In genomic region chr11:9313648-9314290, GRCh38 we compare ENCODE assay signal across 8 cellular contexts. TPM values are rescaled to one million over a fixed set of nuclear protein-coding genes. Genes with fewer than 3 reads are reported as not detected.
DNase-seq lines count a peak whose midpoint lies in the region; ATAC-seq and TF ChIP-seq lines count a peak whose summit lies in the region.

No MANE protein-coding gene starts in this region.

- H3K4me3 ChIP-seq in SK-N-MC (peak overlapping the region; percentile 100), lung (peak overlapping the region; percentile 82), subcutaneous abdominal adipose tissue (ENCODE audit: low read depth in 1 of 5, low read length in 5 of 5) (peak overlapping the region; percentile 95 to 99 (median 97))

- peak; percentile 72 for DNase-seq in activated effector memory CD4-positive, alpha-beta T cell treated with anti-CD3 and anti-CD28 coated beads, Interleukin-2, amount 50 U/mL, for 16 hours
- no peak for DNase-seq in activated effector memory CD4-positive, alpha-beta T cell treated with Interleukin-2 at 50 U/mL for 16 hours
- no peak for DNase-seq in SK-N-MC (ENCODE audit: low read depth, low spot score)
- DNase-seq in lung (ENCODE audit: low spot score): no peak
- DNase-seq in NOMO-1 treated with DMSO at 0.1 percent for 48 hours (lab: John Stamatoyannopoulos, UW; ENCODE audit: unreplicated experiment): no peak

- intact Hi-C loops in dendritic cell treated with granulocyte-macrophage colony-stimulating factor and Interleukin-4, amounts not matched to agents 40 ng/mL and 50 ng/mL, for 4 days (cut with micrococcal nuclease): loop anchor here (1.0 to 10.0 kb wide), 5 partner anchors 40 to 151 kb away; partner anchors contain the start of genes DENND5A, IPO7 and ZNF143

- no peak for TF ChIP-seq CTCF in lung (IDR thresholded peaks at IDR 0.05; ENCODE audit: control extremely low read depth, extremely low read depth)

- H3K4me3 Mint-ChIP-seq in dendritic cell treated with granulocyte-macrophage colony-stimulating factor and Interleukin-4, amounts not matched to agents 40 ng/mL and 50 ng/mL, for 4 days: peak overlapping the region; percentile 97

- H3K9me3 ChIP-seq in SK-N-MC (ENCODE audit: low read depth, low read length) (no peaks in the 10 kb centered on the region), lung (ENCODE audit: control insufficient read depth in 2 of 2, insufficient read depth in 1 of 2, low read length in 1 of 2) (no peaks in the 10 kb centered on the region), subcutaneous abdominal adipose tissue (ENCODE audit: control insufficient read depth in 5 of 5, low read length in 5 of 5) (no peaks in the 10 kb centered on the region)

- H3K36me3 Mint-ChIP-seq in dendritic cell treated with granulocyte-macrophage colony-stimulating factor and Interleukin-4, amounts not matched to agents 40 ng/mL and 50 ng/mL, for 4 days (ENCODE audit: low read depth): peaks cover 12% of the 10 kb centered on the region

- peaks cover 8 to 10% of the 10 kb centered on the region in 2 donors for H3K4me1 ChIP-seq in lung (ENCODE audit: control insufficient read depth in 2 of 2, insufficient read depth in 2 of 2, low read length in 2 of 2)
- peaks cover 4 to 26% (median 17%) of the 10 kb centered on the region in 5 donors for H3K4me1 ChIP-seq in subcutaneous abdominal adipose tissue (ENCODE audit: control insufficient read depth in 5 of 5, insufficient read depth in 5 of 5, low read length in 5 of 5)

- H3K27me3 ChIP-seq in lung (ENCODE audit: control insufficient read depth, insufficient read depth): no peaks in the 10 kb centered on the region
- peaks cover 0 to 5% (median 0%) of the 10 kb centered on the region in 5 donors for H3K27me3 ChIP-seq in subcutaneous abdominal adipose tissue (ENCODE audit: control insufficient read depth in 5 of 5, insufficient read depth in 4 of 5, low read length in 5 of 5)

- peak; percentile 7 for ATAC-seq in HG02981 (IDR thresholded peaks at IDR 0.05; ENCODE audit: unreplicated experiment)
- ATAC-seq in lung (ENCODE audit: insufficient read depth, low FRiP score): peak; percentile 1

- H3K9ac ChIP-seq in SK-N-MC (ENCODE audit: insufficient read length) (peak overlapping the region; percentile 99), subcutaneous abdominal adipose tissue (ENCODE audit: low read length in 5 of 5) (peak overlapping the region; percentile 43 to 97 (median 93))

- H3K4me1 Mint-ChIP-seq in dendritic cell treated with granulocyte-macrophage colony-stimulating factor and Interleukin-4, amounts not matched to agents 40 ng/mL and 50 ng/mL, for 4 days (ENCODE audit: low read depth): peaks cover 52% of the 10 kb centered on the region

- H3K36me3 ChIP-seq in SK-N-MC (ENCODE audit: insufficient read depth, low read length) (peaks cover 18% of the 10 kb centered on the region; the same call in 1 of the 2 replicates), lung (ENCODE audit: control insufficient read depth in 2 of 2, insufficient read depth in 2 of 2, low read length in 2 of 2) (no peaks in the 10 kb centered on the region), subcutaneous abdominal adipose tissue (ENCODE audit: control insufficient read depth in 5 of 5, insufficient read depth in 5 of 5, low read length in 5 of 5) (no peaks in the 10 kb centered on the region)

- H3K9me3 Mint-ChIP-seq in dendritic cell treated with granulocyte-macrophage colony-stimulating factor and Interleukin-4, amounts not matched to agents 40 ng/mL and 50 ng/mL, for 4 days: no peaks in the 10 kb centered on the region

- WGBS in lung, 2 donors: 1 to 2% methylated on average over 27 of the region's 27 CpGs

- H3K27me3 Mint-ChIP-seq in dendritic cell treated with granulocyte-macrophage colony-stimulating factor and Interleukin-4, amounts not matched to agents 40 ng/mL and 50 ng/mL, for 4 days: no peaks in the 10 kb centered on the region

- peak overlapping the region; percentile 96 for H3K27ac Mint-ChIP-seq in dendritic cell treated with granulocyte-macrophage colony-stimulating factor and Interleukin-4, amounts not matched to agents 40 ng/mL and 50 ng/mL, for 4 days

- peak overlapping the region; percentile 94 for H3K27ac ChIP-seq in SK-N-MC
- H3K27ac ChIP-seq in lung (ENCODE audit: low read depth in 1 of 2, low read length in 1 of 2): peak overlapping the region; percentile 87 to 93
- H3K27ac ChIP-seq in subcutaneous abdominal adipose tissue (ENCODE audit: low read depth, low read length): peak overlapping the region; percentile 62

RNA-seq across cellular contexts. Expression of gene TMEM41B, which starts 0.6 kb away (rescaled TPM):
- total RNA-seq in lung: 10 to 100 TPM; 78.5 to 86.5 TPM
- polyA plus RNA-seq in lung: 10 to 100 TPM; 20.6 to 66.1 TPM

RNA-seq across cellular contexts. Expression of gene DENND5A, which starts 48.6 kb away (rescaled TPM):
- 100 to 1,000 TPM in 1 of 2 donors, 10 to 100 TPM in 1; 91.0 to 152 TPM for total RNA-seq in lung
- polyA plus RNA-seq in lung: 100 to 1,000 TPM in 1 of 2 donors, 10 to 100 TPM in 1; 20.8 to 134 TPM
